Comparison of ENCODE assay signal across 8 cellular contexts in the genomic region with DNA sequence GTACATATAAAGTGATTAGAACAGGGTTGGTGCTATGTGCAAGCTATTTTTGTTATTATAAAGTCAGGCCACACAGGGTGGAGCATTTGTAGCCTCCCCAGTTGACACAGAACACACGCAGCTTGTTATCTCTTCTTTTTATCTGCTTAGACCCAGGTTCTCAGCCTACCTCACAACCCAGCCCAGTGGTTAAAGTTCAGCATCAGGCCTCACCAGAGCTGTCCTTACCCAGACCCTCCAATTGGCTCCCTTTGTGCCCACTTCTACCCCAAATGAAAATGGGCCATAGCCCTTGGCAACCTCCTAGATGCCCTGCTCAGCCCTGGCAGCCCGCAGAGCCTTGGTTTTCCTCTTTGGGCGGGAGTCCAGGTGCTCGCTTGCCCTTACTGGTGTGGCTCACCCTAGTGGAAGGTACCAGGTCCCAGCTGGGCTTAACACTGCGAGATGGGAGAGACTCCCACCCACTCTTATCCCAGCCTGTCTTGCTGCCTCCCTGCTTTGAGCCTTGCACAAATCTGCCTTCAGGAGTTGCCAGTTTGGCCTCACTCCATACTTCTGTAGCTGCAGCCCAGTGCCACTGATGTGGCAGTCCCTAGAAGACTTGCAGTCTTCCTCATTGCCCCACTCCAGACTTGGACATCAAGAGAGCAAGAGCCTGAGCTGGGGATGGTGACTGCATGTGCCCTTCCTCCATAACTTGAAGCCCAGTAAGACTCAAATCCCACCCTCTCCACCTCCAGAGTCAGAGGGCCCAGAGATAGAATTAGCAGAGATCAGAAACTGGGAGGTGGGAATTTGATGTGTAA. TPM values are rescaled to one million over a fixed set of nuclear protein-coding genes. Genes with fewer than 3 reads are reported as not detected.
A peak's percentile ranks its signal among the peaks of the same experiment; 100 is the strongest.
DNase-seq lines count a peak whose midpoint lies in the region; ATAC-seq, FAIRE-seq and TF ChIP-seq lines count a peak whose summit lies in the region.

No MANE protein-coding gene starts in this region.

- H3K9me2 ChIP-seq in GM23248 (ENCODE audit: insufficient read depth): no peaks in the 10 kb centered on the region

- H3F3A ChIP-seq in GM23248 (ENCODE audit: insufficient read depth): no peaks in the 10 kb centered on the region

- FAIRE-seq in urothelium cell line (lab: Jason Lieb, UNC): no peak

- whole genome bisulfite sequencing in GM23248 (ENCODE audit: low coverage in 1 of 2, low lambda C conversion rate in 2 of 2, missing lambda C conversion rate in 2 of 2), 2 experiments: 76 to 80% methylated on average over 5 of the region's 5 CpGs
- WGBS in psoas muscle, 3 donors: 69 to 77% (median 71%) methylated on average over 5 of the region's 5 CpGs

- H2AFZ ChIP-seq in GM23248: peak overlapping the region; percentile 94

- H3K27ac ChIP-seq in GM23248 (no peak overlapping the region), Peyer's patch (peak overlapping the region in 3 of 4 donors; percentile 82 to 91 (median 86)), psoas muscle (peak overlapping the region; percentile 82)

- no peaks in the 10 kb centered on the region for H4K20me1 ChIP-seq in GM23248 (ENCODE audit: insufficient read depth)

- H3K4me1 ChIP-seq in GM23248 (ENCODE audit: insufficient read depth) (peaks cover 14% of the 10 kb centered on the region; the same call in 1 of the 2 replicates), Peyer's patch (peaks cover 0 to 54% (median 15%) of the 10 kb centered on the region in 4 donors), psoas muscle (peaks cover 18% of the 10 kb centered on the region)

- no peak for ATAC-seq in psoas muscle

- TF ChIP-seq POLR2A in Peyer's patch (IDR thresholded peaks at IDR 0.05): peak in 1 of 2 donors; percentile 35
- TF ChIP-seq POLR2A in erythroblast (IDR thresholded peaks at IDR 0.05; ENCODE audit: low read length): no peak

- H3K9me3 ChIP-seq in GM23248 (ENCODE audit: low read depth) (no peaks in the 10 kb centered on the region), Peyer's patch (no peaks in the 10 kb centered on the region), psoas muscle (no peaks in the 10 kb centered on the region)

- DNase-seq in GM23248: no peak
- peak in 1 of 3 donors; percentile 66 for DNase-seq in Peyer's patch
- DNase-seq in erythroblast (lab: John Stamatoyannopoulos, UW): peak; percentile 56 to 68
- no peak for DNase-seq in psoas muscle
- DNase-seq in Ammon's horn (ENCODE audit: low spot score): no peak
- DNase-seq in urothelium cell line (ENCODE audit: low spot score): no peak
- DNase-seq in D341Med (ENCODE audit: low spot score): no peak
- no peak for DNase-seq in stimulated activated naive CD4-positive, alpha-beta T cell (lab: John Stamatoyannopoulos, UW)

- H3K4me3 ChIP-seq in GM23248 (peak overlapping the region; percentile 80; the same call in 1 of the 2 replicates), Peyer's patch (peak overlapping the region in 2 of 4 donors; percentile 79 to 89), psoas muscle (peak overlapping the region; percentile 75)

- in situ Hi-C loops in GM23248 (cut with MboI): no loop called here

- TF ChIP-seq CTCF in Peyer's patch (IDR thresholded peaks at IDR 0.05) (no peak), psoas muscle (IDR thresholded peaks at IDR 0.05) (no peak)

- H3K4me2 ChIP-seq in GM23248 (ENCODE audit: unreplicated experiment): peak overlapping the region; percentile 89

- intact Hi-C loops in psoas muscle (cut with DNase I): no loop called here

- H3K27me3 ChIP-seq in GM23248 (replicated peaks; ENCODE audit: insufficient read depth): no peaks in the 10 kb centered on the region
- H3K27me3 ChIP-seq in Peyer's patch: no peaks in the 10 kb centered on the region
- H3K27me3 ChIP-seq in psoas muscle (ENCODE audit: insufficient read depth in 3 of 3, low read length in 2 of 3): no peaks in the 10 kb centered on the region

- peak overlapping the region; percentile 83; the same call in 1 of the 2 replicates for H3K9ac ChIP-seq in GM23248

- H3K79me2 ChIP-seq in GM23248 (ENCODE audit: insufficient read depth): peaks cover 36% of the 10 kb centered on the region

- H3K36me3 ChIP-seq in GM23248 (ENCODE audit: low read depth) (no peaks in the 10 kb centered on the region), Peyer's patch (peaks cover 0 to 8% (median 0%) of the 10 kb centered on the region in 3 donors), psoas muscle (ENCODE audit: insufficient read depth in 1 of 2, low read depth in 1 of 2) (peaks cover 0 to 17% of the 10 kb centered on the region in 2 donors)

RNA-seq across cellular contexts. Expression of a gene that starts 1.2 kb away (rescaled TPM):
- 57.8 and 76.0 TPM in 2 replicates for total RNA-seq in GM23248 (2014; rRNA removed; shearing (Covaris generic))
- polyA plus RNA-seq in GM23248 (2016; fragmentation: Nextera tagmentation; extraction: Ambion mirVana) (68.8 and 72.7 TPM in 2 replicates), psoas muscle (10 to 100 TPM; 16.7 to 37.1 (median 26.4) TPM)
- total RNA-seq in Peyer's patch (100 to 1,000 TPM in 2 of 4 donors, 10 to 100 TPM in 2; 47.0 to 188 (median 107) TPM), psoas muscle (10 to 100 TPM; 30.5 to 44.9 (median 33.4) TPM)

RNA-seq across cellular contexts. Expression of a gene that starts 4.2 kb away (rescaled TPM):
- total RNA-seq in GM23248 (2014; rRNA removed; shearing (Covaris generic)): 36.4 and 47.3 TPM in 2 replicates
- 18.4 and 18.5 TPM in 2 replicates for polyA plus RNA-seq in GM23248 (2016; fragmentation: Nextera tagmentation; extraction: Ambion mirVana)
- total RNA-seq in Peyer's patch: 100 to 1,000 TPM in 2 of 4 donors, 10 to 100 TPM in 2; 14.9 to 192 (median 120) TPM
- 1 to 10 TPM; 1.3 to 2.9 (median 2.0) TPM for total RNA-seq in psoas muscle
- 1 to 10 TPM; 1.2 to 2.4 (median 1.7) TPM for polyA plus RNA-seq in psoas muscle

RNA-seq across cellular contexts. Expression of a gene that starts 20.1 kb away (rescaled TPM):
- total RNA-seq in GM23248 (2014; rRNA removed; shearing (Covaris generic)): 30.9 and 50.9 TPM in 2 replicates
- 28.8 and 29.4 TPM in 2 replicates for polyA plus RNA-seq in GM23248 (2016; fragmentation: Nextera tagmentation; extraction: Ambion mirVana)
- 10 to 100 TPM; 22.6 to 39.2 (median 31.4) TPM for total RNA-seq in Peyer's patch
- 1 to 10 TPM; 2.0 to 7.8 (median 4.5) TPM for total RNA-seq in psoas muscle
- polyA plus RNA-seq in psoas muscle: 1 to 10 TPM; 1.9 to 2.6 (median 2.2) TPM

RNA-seq across cellular contexts. Expression of a gene that starts 26.3 kb away (rescaled TPM):
- total RNA-seq in GM23248 (2014; rRNA removed; shearing (Covaris generic)): 14.0 and 27.0 TPM in 2 replicates
- polyA plus RNA-seq in GM23248 (2016; fragmentation: Nextera tagmentation; extraction: Ambion mirVana) (20.5 TPM in 2 replicates), psoas muscle (1 to 10 TPM in 1 of 3 donors, under 1 TPM in 2; 0.15 to 2.4 (median 0.40) TPM)
- total RNA-seq in Peyer's patch (10 to 100 TPM; 40.3 to 67.7 (median 49.6) TPM), psoas muscle (1 to 10 TPM in 3 of 4 donors, under 1 TPM in 1; 0.71 to 1.5 (median 1.3) TPM)

RNA-seq across cellular contexts. Expression of a gene that starts 41.5 kb away (rescaled TPM):
- total RNA-seq in GM23248 (2014; rRNA removed; shearing (Covaris generic)): 1.2 and 6.8 TPM in 2 replicates
- polyA plus RNA-seq in GM23248 (2016; fragmentation: Nextera tagmentation; extraction: Ambion mirVana) (0.58 and 0.86 TPM in 2 replicates), psoas muscle (1 to 10 TPM; 2.0 to 4.7 (median 2.0) TPM)
- total RNA-seq in Peyer's patch (10 to 100 TPM; 11.6 to 36.8 (median 23.3) TPM), psoas muscle (1 to 10 TPM; 3.9 to 7.6 (median 5.5) TPM)

Comparison
In these comparisons a context has a peak if more than half of its experiments do, and no peak if none do; other contexts are left out.
1. DNase-seq: peak in erythroblast (2 of 2); none in GM23248 (single experiment), psoas muscle (0 of 2), Ammon's horn (single experiment), urothelium cell line (single experiment), D341Med (single experiment) and stimulated activated naive CD4-positive, alpha-beta T cell (0 of 6).